1 cellular context compared by ENCODE assay signal in genomic region chr4:67885727-67886126, GRCh38.
TF ChIP-seq lines count a peak whose summit lies in the region.

No MANE protein-coding gene starts in this region.

TF ChIP-seq in GM23338, 12 proteins besides CTCF, POLR2A, EP300 and RAD21 (continued from another document):
- TF ChIP-seq ZNF462 (CRISPR knock-in tag; IDR thresholded peaks at IDR 0.05) = no peak
- TF ChIP-seq POLR2AphosphoS5 (IDR thresholded peaks at IDR 0.05; ENCODE audit: low read depth) = no peak
- no peak for TF ChIP-seq ETS1 (IDR thresholded peaks at IDR 0.05)
- TF ChIP-seq NANOG (IDR thresholded peaks at IDR 0.05; ENCODE audit: borderline replicate concordance) = no peak
- TF ChIP-seq CREB1 (CRISPR knock-in tag; IDR thresholded peaks at IDR 0.05; ENCODE audit: low read depth) = no peak
- no peak for TF ChIP-seq ZNF331 (CRISPR knock-in tag; IDR thresholded peaks at IDR 0.05; ENCODE audit: low read depth)
- no peak for TF ChIP-seq STAT1 (IDR thresholded peaks at IDR 0.05; ENCODE audit: unreplicated experiment)
- no peak for TF ChIP-seq ZNF114 (CRISPR knock-in tag; IDR thresholded peaks at IDR 0.05)
- no peak for TF ChIP-seq EZH2 (IDR thresholded peaks at IDR 0.05; ENCODE audit: low read depth, unreplicated experiment)
- TF ChIP-seq JUNB (IDR thresholded peaks at IDR 0.05; ENCODE audit: unreplicated experiment) = no peak
- TF ChIP-seq EZH2phosphoT487 (IDR thresholded peaks at IDR 0.05; ENCODE audit: unreplicated experiment) = no peak
